Comparison of ENCODE assay signal across 8 cellular contexts in genomic region chr2:133780099-133780996, GRCh38.
DNase-seq lines count a peak whose midpoint lies in the region; ATAC-seq and TF ChIP-seq lines count a peak whose summit lies in the region.

No MANE protein-coding gene starts in this region.

- no peak overlapping the region for H3K9ac ChIP-seq in Loucy (ENCODE audit: low read depth, low read length, poor library complexity, severe bottlenecking)

- TF ChIP-seq CTCF in Calu3 (IDR thresholded peaks at IDR 0.05; ENCODE audit: unreplicated experiment) (peak; percentile 62), Loucy (conservative IDR thresholded peaks at IDR 0.05; ENCODE audit: low read length) (peak; percentile 83), RWPE2 (IDR thresholded peaks at IDR 0.05; ENCODE audit: poor library complexity, severe bottlenecking) (peak; percentile 84), mesothelial cell of epicardium (IDR thresholded peaks at IDR 0.05; ENCODE audit: unreplicated experiment) (peak; percentile 75)

- no peaks in the 10 kb centered on the region for H3K79me2 ChIP-seq in Loucy (ENCODE audit: insufficient read depth, low read length)

- CTCF ChIA-PET in Calu3 (lab: Charles Lee): interaction anchor here (0.8 to 1.6 kb wide), 8 partner anchors 38 to 1233 kb away, joined by 3 to 22 read pairs (median 5); partner anchors contain the start of gene NCKAP5

- H3K9me3 Mint-ChIP-seq in Calu3 (ENCODE audit: low read depth, unreplicated experiment): peaks cover 3% of the 10 kb centered on the region
- peaks cover 4% of the 10 kb centered on the region for H3K9me3 Mint-ChIP-seq in mesothelial cell of epicardium
- no peaks in the 10 kb centered on the region for H3K9me3 Mint-ChIP-seq in natural killer cell treated with Interleukin-12 subunit alpha and Interleukin-12 subunit beta and Interleukin-15 and Interleukin-18, amount 100 ng/mL, for 72 hours

- H3K27ac ChIP-seq in RWPE2 (ENCODE audit: poor library complexity, severe bottlenecking): no peak overlapping the region

- H3K4me3 ChIP-seq in Loucy (ENCODE audit: low read length, poor library complexity, severe bottlenecking): no peak overlapping the region
- H3K4me3 ChIP-seq in RWPE2 (ENCODE audit: severe bottlenecking): no peak overlapping the region

- H3K36me3 Mint-ChIP-seq in Calu3 (ENCODE audit: insufficient read depth, unreplicated experiment) (no peaks in the 10 kb centered on the region), mesothelial cell of epicardium (no peaks in the 10 kb centered on the region)
- no peaks in the 10 kb centered on the region for H3K36me3 Mint-ChIP-seq in natural killer cell treated with Interleukin-12 subunit alpha and Interleukin-12 subunit beta and Interleukin-15 and Interleukin-18, amount 100 ng/mL, for 72 hours

- BruUV-seq in Calu3 (replicated peaks; lab: Mats Ljungman, UMichigan): no TSS peak

- H3K4me1 ChIP-seq in Loucy (ENCODE audit: insufficient read depth, low read length, poor library complexity, severe bottlenecking) (no peaks in the 10 kb centered on the region), RWPE2 (ENCODE audit: insufficient read depth, poor library complexity, severe bottlenecking) (no peaks in the 10 kb centered on the region)

- DNase-seq in Calu3: peak; percentile 76
- no peak for DNase-seq in RWPE2 (ENCODE audit: low spot score)
- DNase-seq in epidermal melanocyte (ENCODE audit: insufficient read length, low spot score): peak; percentile 38
- DNase-seq in mesothelial cell of epicardium (ENCODE audit: low spot score in 2 of 2, unreplicated experiment in 2 of 2): peak; percentile 24 to 65
- no peak for DNase-seq in natural killer cell treated with Interleukin-12 subunit alpha and Interleukin-12 subunit beta and Interleukin-15 and Interleukin-18, amount 100 ng/mL, for 72 hours (ENCODE audit: low spot score)
- no peak for DNase-seq in effector CD8-positive, alpha-beta T cell (lab: John Stamatoyannopoulos, UW)

- no peaks in the 10 kb centered on the region for H3K27me3 Mint-ChIP-seq in Calu3 (ENCODE audit: unreplicated experiment)
- peaks cover 4% of the 10 kb centered on the region for H3K27me3 Mint-ChIP-seq in mesothelial cell of epicardium (ENCODE audit: low read depth)
- no peaks in the 10 kb centered on the region for H3K27me3 Mint-ChIP-seq in natural killer cell treated with Interleukin-12 subunit alpha and Interleukin-12 subunit beta and Interleukin-15 and Interleukin-18, amount 100 ng/mL, for 72 hours

- H3F3A ChIP-seq in Loucy (ENCODE audit: low read depth): no peaks in the 10 kb centered on the region

- H3K9me2 ChIP-seq in Loucy (replicated peaks; ENCODE audit: low read depth, low read length): no peaks in the 10 kb centered on the region

- ATAC-seq in GM18868 (IDR thresholded peaks at IDR 0.05; ENCODE audit: unreplicated experiment) (peak; percentile 87), RWPE2 (ENCODE audit: low read depth) (peak; percentile 51; the same call in 1 of the 3 replicates)
- ATAC-seq in natural killer cell treated with Interleukin-12 subunit alpha and Interleukin-12 subunit beta and Interleukin-15 and Interleukin-18, amount 100 ng/mL, for 72 hours: no peak

- H3K36me3 ChIP-seq in Loucy (ENCODE audit: insufficient read depth, low read length) (no peaks in the 10 kb centered on the region), RWPE2 (ENCODE audit: low read depth) (no peaks in the 10 kb centered on the region)

- H3K4me1 Mint-ChIP-seq in Calu3 (ENCODE audit: low read depth, unreplicated experiment) (no peaks in the 10 kb centered on the region), mesothelial cell of epicardium (no peaks in the 10 kb centered on the region)
- no peaks in the 10 kb centered on the region for H3K4me1 Mint-ChIP-seq in natural killer cell treated with Interleukin-12 subunit alpha and Interleukin-12 subunit beta and Interleukin-15 and Interleukin-18, amount 100 ng/mL, for 72 hours (ENCODE audit: low read depth in 2 of 2)

- no peaks in the 10 kb centered on the region for H3K27me3 ChIP-seq in Loucy (ENCODE audit: insufficient read depth, low read length, poor library complexity, severe bottlenecking)
- H3K27me3 ChIP-seq in RWPE2 (ENCODE audit: insufficient read depth, poor library complexity, severe bottlenecking): no peaks in the 10 kb centered on the region

- no peak overlapping the region for H2AFZ ChIP-seq in Loucy (ENCODE audit: low read length)

- H4K20me1 ChIP-seq in Loucy (ENCODE audit: insufficient read depth, low read length, poor library complexity, severe bottlenecking): no peaks in the 10 kb centered on the region

- intact Hi-C loops in Calu3 (cut with micrococcal nuclease; ENCODE audit: unreplicated experiment): loop anchor here (2.0 to 5.0 kb wide), 5 partner anchors 62 to 518 kb away; partner anchors contain the start of gene NCKAP5

- no peak overlapping the region for H3K27ac Mint-ChIP-seq in Calu3 (ENCODE audit: unreplicated experiment)
- no peak overlapping the region for H3K27ac Mint-ChIP-seq in mesothelial cell of epicardium
- no peak overlapping the region for H3K27ac Mint-ChIP-seq in natural killer cell treated with Interleukin-12 subunit alpha and Interleukin-12 subunit beta and Interleukin-15 and Interleukin-18, amount 100 ng/mL, for 72 hours

- H3K4me2 ChIP-seq in Loucy (ENCODE audit: low read depth, low read length, poor library complexity, severe bottlenecking): no peak overlapping the region

- H3K4me3 Mint-ChIP-seq in Calu3 (ENCODE audit: low read depth, unreplicated experiment) (no peak overlapping the region), mesothelial cell of epicardium (no peak overlapping the region)
- H3K4me3 Mint-ChIP-seq in natural killer cell treated with Interleukin-12 subunit alpha and Interleukin-12 subunit beta and Interleukin-15 and Interleukin-18, amount 100 ng/mL, for 72 hours: no peak overlapping the region

- H3K9me3 ChIP-seq in Loucy (ENCODE audit: insufficient read depth, low read depth, low read length) (no peaks in the 10 kb centered on the region), RWPE2 (ENCODE audit: severe bottlenecking) (no peaks in the 10 kb centered on the region)

Comparison
In these comparisons a context has a peak if more than half of its experiments do, and no peak if none do; other contexts are left out.
1. DNase-seq: peak in Calu3 (single experiment), epidermal melanocyte (single experiment) and mesothelial cell of epicardium (2 of 2); none in RWPE2 (single experiment), natural killer cell treated with Interleukin-12 subunit alpha and Interleukin-12 subunit beta and Interleukin-15 and Interleukin-18, amount 100 ng/mL, for 72 hours (single experiment) and effector CD8-positive, alpha-beta T cell (single experiment).
2. ATAC-seq: peak in GM18868 (single experiment) and RWPE2 (single experiment); none in natural killer cell treated with Interleukin-12 subunit alpha and Interleukin-12 subunit beta and Interleukin-15 and Interleukin-18, amount 100 ng/mL, for 72 hours (0 of 2).
3. Peak in every context shown above with its lines, with median percentiles within 50 percentile points of each other: CTCF ChIP-seq.